Comparison of ENCODE assay signal across 2 cellular contexts in the genomic region with DNA sequence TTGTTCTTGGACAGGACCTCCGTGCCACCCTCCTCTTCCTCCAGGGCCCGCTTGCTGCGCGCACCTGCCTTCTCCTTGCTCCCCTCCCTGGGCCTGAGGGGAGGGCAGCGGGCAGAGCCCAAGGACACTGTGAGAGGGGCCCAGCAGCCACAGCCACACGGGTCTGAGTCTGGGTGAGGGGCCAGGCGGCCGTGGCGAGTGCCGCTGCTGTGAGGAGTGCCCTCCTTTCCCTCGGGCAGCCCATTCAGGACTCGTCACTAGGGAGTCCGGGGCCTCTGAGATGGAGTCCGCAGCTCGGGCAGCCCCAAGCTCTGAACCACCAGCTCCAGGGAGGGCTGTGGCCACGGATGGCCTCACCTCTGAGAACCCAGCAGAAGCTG.
TF ChIP-seq lines count a peak whose summit lies in the region.

No MANE protein-coding gene starts in this region.

TF ChIP-seq in HCT116, 20 proteins besides CTCF, POLR2A, EP300 and RAD21:
- TF ChIP-seq EZH2phosphoT487 (IDR thresholded peaks at IDR 0.05; ENCODE audit: borderline replicate concordance) (no peak), JUND (IDR thresholded peaks at IDR 0.05) (no peak), SRF (IDR thresholded peaks at IDR 0.05; ENCODE audit: low read depth) (no peak), ZFX (IDR thresholded peaks at IDR 0.05) (no peak), ZNF274 (IDR thresholded peaks at IDR 0.05; ENCODE audit: low read depth, low read length) (no peak), SP1 (IDR thresholded peaks at IDR 0.05; ENCODE audit: low read depth) (no peak), TCF7L2 (IDR thresholded peaks at IDR 0.05; ENCODE audit: borderline replicate concordance, extremely low read depth, insufficient read depth, insufficient read length) (no peak), YY1 (IDR thresholded peaks at IDR 0.05; ENCODE audit: extremely low read depth, insufficient replicate concordance, low read depth, low read length) (no peak)
- TF ChIP-seq, protein P1, sequence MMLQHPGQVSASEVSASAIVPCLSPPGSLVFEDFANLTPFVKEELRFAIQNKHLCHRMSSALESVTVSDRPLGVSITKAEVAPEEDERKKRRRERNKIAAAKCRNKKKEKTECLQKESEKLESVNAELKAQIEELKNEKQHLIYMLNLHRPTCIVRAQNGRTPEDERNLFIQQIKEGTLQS (IDR thresholded peaks at IDR 0.05) = no peak
- TF ChIP-seq, protein P2, sequence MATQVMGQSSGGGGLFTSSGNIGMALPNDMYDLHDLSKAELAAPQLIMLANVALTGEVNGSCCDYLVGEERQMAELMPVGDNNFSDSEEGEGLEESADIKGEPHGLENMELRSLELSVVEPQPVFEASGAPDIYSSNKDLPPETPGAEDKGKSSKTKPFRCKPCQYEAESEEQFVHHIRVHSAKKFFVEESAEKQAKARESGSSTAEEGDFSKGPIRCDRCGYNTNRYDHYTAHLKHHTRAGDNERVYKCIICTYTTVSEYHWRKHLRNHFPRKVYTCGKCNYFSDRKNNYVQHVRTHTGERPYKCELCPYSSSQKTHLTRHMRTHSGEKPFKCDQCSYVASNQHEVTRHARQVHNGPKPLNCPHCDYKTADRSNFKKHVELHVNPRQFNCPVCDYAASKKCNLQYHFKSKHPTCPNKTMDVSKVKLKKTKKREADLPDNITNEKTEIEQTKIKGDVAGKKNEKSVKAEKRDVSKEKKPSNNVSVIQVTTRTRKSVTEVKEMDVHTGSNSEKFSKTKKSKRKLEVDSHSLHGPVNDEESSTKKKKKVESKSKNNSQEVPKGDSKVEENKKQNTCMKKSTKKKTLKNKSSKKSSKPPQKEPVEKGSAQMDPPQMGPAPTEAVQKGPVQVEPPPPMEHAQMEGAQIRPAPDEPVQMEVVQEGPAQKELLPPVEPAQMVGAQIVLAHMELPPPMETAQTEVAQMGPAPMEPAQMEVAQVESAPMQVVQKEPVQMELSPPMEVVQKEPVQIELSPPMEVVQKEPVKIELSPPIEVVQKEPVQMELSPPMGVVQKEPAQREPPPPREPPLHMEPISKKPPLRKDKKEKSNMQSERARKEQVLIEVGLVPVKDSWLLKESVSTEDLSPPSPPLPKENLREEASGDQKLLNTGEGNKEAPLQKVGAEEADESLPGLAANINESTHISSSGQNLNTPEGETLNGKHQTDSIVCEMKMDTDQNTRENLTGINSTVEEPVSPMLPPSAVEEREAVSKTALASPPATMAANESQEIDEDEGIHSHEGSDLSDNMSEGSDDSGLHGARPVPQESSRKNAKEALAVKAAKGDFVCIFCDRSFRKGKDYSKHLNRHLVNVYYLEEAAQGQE (IDR thresholded peaks at IDR 0.05; ENCODE audit: low read depth) = no peak
TF ChIP-seq in HCT116: peak in this region for 0.

TF ChIP-seq in K562, 482 proteins besides CTCF, POLR2A, EP300 and RAD21 (continues in another document):
- TF ChIP-seq, protein P3, sequence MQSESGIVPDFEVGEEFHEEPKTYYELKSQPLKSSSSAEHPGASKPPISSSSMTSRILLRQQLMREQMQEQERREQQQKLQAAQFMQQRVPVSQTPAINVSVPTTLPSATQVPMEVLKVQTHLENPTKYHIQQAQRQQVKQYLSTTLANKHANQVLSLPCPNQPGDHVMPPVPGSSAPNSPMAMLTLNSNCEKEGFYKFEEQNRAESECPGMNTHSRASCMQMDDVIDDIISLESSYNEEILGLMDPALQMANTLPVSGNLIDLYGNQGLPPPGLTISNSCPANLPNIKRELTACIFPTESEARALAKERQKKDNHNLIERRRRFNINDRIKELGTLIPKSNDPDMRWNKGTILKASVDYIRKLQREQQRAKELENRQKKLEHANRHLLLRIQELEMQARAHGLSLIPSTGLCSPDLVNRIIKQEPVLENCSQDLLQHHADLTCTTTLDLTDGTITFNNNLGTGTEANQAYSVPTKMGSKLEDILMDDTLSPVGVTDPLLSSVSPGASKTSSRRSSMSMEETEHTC (IDR thresholded peaks at IDR 0.05) = no peak
- TF ChIP-seq TBL1XR1 (IDR thresholded peaks at IDR 0.05; ENCODE audit: low read length in 2 of 2) (no peak), TFE3 (CRISPR knock-in tag; IDR thresholded peaks at IDR 0.05) (no peak), MAZ (CRISPR knock-in tag; conservative IDR thresholded peaks at IDR 0.05 in 1 of 2, IDR thresholded peaks at IDR 0.05 in 1 of 2) (no peak), SMC3 (conservative IDR thresholded peaks at IDR 0.05; ENCODE audit: insufficient read depth, low read depth, low read length) (no peak), CXXC5 (CRISPR knock-in tag; IDR thresholded peaks at IDR 0.05) (no peak), RBM39 (optimal IDR thresholded peaks at IDR 0.05; ENCODE audit: low read depth, low read length) (no peak), POLR2G (IDR thresholded peaks at IDR 0.05; ENCODE audit: low read depth, low read length) (peak; percentile 65; the same call in 1 of the 2 replicates), ZNF224 (CRISPR knock-in tag; IDR thresholded peaks at IDR 0.05) (no peak), MBD2 (IDR thresholded peaks at IDR 0.05; ENCODE audit: borderline replicate concordance, low read depth) (no peak), ZNF280B (CRISPR knock-in tag; IDR thresholded peaks at IDR 0.05) (no peak), HMGXB4 (CRISPR knock-in tag; IDR thresholded peaks at IDR 0.05) (no peak), ZFP1 (CRISPR knock-in tag; IDR thresholded peaks at IDR 0.05) (no peak), RBFOX2 (IDR thresholded peaks at IDR 0.05; ENCODE audit: low read depth, low read length) (peak; percentile 39), CEBPB (tag; IDR thresholded peaks at IDR 0.05) (no peak), CHCHD3 (CRISPR knock-in tag; IDR thresholded peaks at IDR 0.05) (no peak), TFAM (CRISPR knock-in tag; conservative IDR thresholded peaks at IDR 0.05) (no peak), TAF15 (IDR thresholded peaks at IDR 0.05; ENCODE audit: low read depth, low read length) (0 out of 2 replicates have a peak, but pooled peaks have one; percentile 34), GABPB1 (CRISPR knock-in tag; IDR thresholded peaks at IDR 0.05) (no peak)
- TF ChIP-seq, protein P4, sequence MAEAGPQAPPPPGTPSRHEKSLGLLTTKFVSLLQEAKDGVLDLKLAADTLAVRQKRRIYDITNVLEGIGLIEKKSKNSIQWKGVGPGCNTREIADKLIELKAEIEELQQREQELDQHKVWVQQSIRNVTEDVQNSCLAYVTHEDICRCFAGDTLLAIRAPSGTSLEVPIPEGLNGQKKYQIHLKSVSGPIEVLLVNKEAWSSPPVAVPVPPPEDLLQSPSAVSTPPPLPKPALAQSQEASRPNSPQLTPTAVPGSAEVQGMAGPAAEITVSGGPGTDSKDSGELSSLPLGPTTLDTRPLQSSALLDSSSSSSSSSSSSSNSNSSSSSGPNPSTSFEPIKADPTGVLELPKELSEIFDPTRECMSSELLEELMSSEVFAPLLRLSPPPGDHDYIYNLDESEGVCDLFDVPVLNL (CRISPR knock-in tag; IDR thresholded peaks at IDR 0.05; ENCODE audit: low read depth) = no peak
- TF ChIP-seq, protein P5, sequence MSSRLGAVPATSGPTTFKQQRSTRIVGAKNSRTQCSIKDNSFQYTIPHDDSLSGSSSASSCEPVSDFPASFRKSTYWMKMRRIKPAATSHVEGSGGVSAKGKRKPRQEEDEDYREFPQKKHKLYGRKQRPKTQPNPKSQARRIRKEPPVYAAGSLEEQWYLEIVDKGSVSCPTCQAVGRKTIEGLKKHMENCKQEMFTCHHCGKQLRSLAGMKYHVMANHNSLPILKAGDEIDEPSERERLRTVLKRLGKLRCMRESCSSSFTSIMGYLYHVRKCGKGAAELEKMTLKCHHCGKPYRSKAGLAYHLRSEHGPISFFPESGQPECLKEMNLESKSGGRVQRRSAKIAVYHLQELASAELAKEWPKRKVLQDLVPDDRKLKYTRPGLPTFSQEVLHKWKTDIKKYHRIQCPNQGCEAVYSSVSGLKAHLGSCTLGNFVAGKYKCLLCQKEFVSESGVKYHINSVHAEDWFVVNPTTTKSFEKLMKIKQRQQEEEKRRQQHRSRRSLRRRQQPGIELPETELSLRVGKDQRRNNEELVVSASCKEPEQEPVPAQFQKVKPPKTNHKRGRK (tag; IDR thresholded peaks at IDR 0.05) = no peak
- TF ChIP-seq, protein P6, sequence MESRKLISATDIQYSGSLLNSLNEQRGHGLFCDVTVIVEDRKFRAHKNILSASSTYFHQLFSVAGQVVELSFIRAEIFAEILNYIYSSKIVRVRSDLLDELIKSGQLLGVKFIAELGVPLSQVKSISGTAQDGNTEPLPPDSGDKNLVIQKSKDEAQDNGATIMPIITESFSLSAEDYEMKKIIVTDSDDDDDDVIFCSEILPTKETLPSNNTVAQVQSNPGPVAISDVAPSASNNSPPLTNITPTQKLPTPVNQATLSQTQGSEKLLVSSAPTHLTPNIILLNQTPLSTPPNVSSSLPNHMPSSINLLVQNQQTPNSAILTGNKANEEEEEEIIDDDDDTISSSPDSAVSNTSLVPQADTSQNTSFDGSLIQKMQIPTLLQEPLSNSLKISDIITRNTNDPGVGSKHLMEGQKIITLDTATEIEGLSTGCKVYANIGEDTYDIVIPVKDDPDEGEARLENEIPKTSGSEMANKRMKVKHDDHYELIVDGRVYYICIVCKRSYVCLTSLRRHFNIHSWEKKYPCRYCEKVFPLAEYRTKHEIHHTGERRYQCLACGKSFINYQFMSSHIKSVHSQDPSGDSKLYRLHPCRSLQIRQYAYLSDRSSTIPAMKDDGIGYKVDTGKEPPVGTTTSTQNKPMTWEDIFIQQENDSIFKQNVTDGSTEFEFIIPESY (CRISPR knock-in tag; IDR thresholded peaks at IDR 0.05) = 0 out of 2 replicates have a peak, but pooled peaks have one; percentile 26
- TF ChIP-seq, protein P7, sequence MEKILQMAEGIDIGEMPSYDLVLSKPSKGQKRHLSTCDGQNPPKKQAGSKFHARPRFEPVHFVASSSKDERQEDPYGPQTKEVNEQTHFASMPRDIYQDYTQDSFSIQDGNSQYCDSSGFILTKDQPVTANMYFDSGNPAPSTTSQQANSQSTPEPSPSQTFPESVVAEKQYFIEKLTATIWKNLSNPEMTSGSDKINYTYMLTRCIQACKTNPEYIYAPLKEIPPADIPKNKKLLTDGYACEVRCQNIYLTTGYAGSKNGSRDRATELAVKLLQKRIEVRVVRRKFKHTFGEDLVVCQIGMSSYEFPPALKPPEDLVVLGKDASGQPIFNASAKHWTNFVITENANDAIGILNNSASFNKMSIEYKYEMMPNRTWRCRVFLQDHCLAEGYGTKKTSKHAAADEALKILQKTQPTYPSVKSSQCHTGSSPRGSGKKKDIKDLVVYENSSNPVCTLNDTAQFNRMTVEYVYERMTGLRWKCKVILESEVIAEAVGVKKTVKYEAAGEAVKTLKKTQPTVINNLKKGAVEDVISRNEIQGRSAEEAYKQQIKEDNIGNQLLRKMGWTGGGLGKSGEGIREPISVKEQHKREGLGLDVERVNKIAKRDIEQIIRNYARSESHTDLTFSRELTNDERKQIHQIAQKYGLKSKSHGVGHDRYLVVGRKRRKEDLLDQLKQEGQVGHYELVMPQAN (IDR thresholded peaks at IDR 0.05; ENCODE audit: borderline replicate concordance) = no peak
- TF ChIP-seq, protein P8, sequence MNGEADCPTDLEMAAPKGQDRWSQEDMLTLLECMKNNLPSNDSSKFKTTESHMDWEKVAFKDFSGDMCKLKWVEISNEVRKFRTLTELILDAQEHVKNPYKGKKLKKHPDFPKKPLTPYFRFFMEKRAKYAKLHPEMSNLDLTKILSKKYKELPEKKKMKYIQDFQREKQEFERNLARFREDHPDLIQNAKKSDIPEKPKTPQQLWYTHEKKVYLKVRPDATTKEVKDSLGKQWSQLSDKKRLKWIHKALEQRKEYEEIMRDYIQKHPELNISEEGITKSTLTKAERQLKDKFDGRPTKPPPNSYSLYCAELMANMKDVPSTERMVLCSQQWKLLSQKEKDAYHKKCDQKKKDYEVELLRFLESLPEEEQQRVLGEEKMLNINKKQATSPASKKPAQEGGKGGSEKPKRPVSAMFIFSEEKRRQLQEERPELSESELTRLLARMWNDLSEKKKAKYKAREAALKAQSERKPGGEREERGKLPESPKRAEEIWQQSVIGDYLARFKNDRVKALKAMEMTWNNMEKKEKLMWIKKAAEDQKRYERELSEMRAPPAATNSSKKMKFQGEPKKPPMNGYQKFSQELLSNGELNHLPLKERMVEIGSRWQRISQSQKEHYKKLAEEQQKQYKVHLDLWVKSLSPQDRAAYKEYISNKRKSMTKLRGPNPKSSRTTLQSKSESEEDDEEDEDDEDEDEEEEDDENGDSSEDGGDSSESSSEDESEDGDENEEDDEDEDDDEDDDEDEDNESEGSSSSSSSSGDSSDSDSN (IDR thresholded peaks at IDR 0.05; ENCODE audit: borderline replicate concordance in 1 of 2, low read depth in 2 of 2, low read length in 2 of 2) = no peak
